ENCODE assay signal across 16 cellular contexts in the genomic region with DNA sequence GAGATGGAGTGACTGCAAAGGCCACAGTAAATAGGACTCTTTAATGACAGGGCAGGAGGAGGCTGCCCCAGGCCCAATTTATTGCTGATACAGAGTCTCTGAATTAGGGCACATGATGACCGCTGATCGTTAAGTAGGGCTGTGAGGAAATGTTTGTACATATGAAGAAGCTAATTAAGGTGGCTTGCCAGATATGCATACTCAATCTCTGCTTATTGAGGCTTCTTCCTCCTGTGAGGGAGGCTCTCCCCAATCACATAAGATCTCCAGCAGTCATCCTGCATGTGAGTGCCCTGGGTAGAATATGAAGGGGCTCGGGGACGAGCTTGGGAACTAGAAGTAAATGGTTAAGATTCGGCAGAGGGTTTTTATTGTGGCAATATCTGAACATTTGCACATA. TPM values are rescaled to one million over a fixed set of nuclear protein-coding genes. Genes with fewer than 3 reads are reported as not detected.
A peak's percentile ranks its signal among the peaks of the same experiment; 100 is the strongest.
DNase-seq lines count a peak whose midpoint lies in the region; ATAC-seq and TF ChIP-seq lines count a peak whose summit lies in the region.
"Had no signal": no experiment of that assay in that cellular context is flagged by ENCODE, and none has a peak within 500 bp of the region (broad histone marks: within the 10 kb centered on the region; RNA-seq: fewer than 3 reads in every experiment).

No MANE protein-coding gene starts in this region.

- no peak for ATAC-seq in CD4-positive, CD25-positive, alpha-beta regulatory T cell (ENCODE audit: low read depth in 2 of 2)
- ATAC-seq in natural killer cell (no peak), HG02678 (IDR thresholded peaks at IDR 0.05; ENCODE audit: unreplicated experiment) (no peak), HG03565 (IDR thresholded peaks at IDR 0.05; ENCODE audit: unreplicated experiment) (no peak)
- ATAC-seq: esophagus mucosa, WTC11 had no signal

- peaks cover 66% of the 10 kb centered on the region for H3F3A ChIP-seq in DOHH2 (ENCODE audit: control insufficient read depth, insufficient read depth)

- TF ChIP-seq CTCF in DOHH2 (IDR thresholded peaks at IDR 0.05; ENCODE audit: low read depth, low read length, poor library complexity, severe bottlenecking) (no peak), natural killer cell (IDR thresholded peaks at IDR 0.05) (no peak)

- no peaks in the 10 kb centered on the region for H3K9me2 ChIP-seq in DOHH2 (replicated peaks; ENCODE audit: control insufficient read depth, low read length)

- H3K9me3 ChIP-seq in CD4-positive, CD25-positive, alpha-beta regulatory T cell (ENCODE audit: control insufficient read depth in 2 of 2, low read length in 2 of 2): peaks cover 0 to 5% of the 10 kb centered on the region in 2 experiments
- H3K9me3 ChIP-seq in DOHH2 (ENCODE audit: control insufficient read depth, insufficient read depth, low read length): no peaks in the 10 kb centered on the region
- H3K9me3 ChIP-seq: ovary had no signal

- H4K20me1 ChIP-seq in DOHH2 (ENCODE audit: control insufficient read depth, insufficient read depth, low read depth, low read length): no peaks in the 10 kb centered on the region

- no peaks in the 10 kb centered on the region for H3K27me3 Mint-ChIP-seq in CD4-positive, CD25-positive, alpha-beta regulatory T cell
- no peaks in the 10 kb centered on the region for H3K27me3 Mint-ChIP-seq in activated T-helper 1 cell treated with anti-CD3 and anti-CD28 coated beads, Interleukin-12 subunit alpha, Interleukin-12 subunit beta, Interleukin-2, Interleukin-4 antibody, amounts not matched to agents 30 ng/mL and 10 ng/mL and 1 ng/mL, durations not matched to agents 14 hours and 24 hours and 36 hours (ENCODE audit: insufficient read depth)
- H3K27me3 Mint-ChIP-seq in natural killer cell (ENCODE audit: low read depth in 2 of 2): no peaks in the 10 kb centered on the region

- peaks cover 32 to 92% (median 59%) of the 10 kb centered on the region in 4 donors for H3K4me1 Mint-ChIP-seq in CD4-positive, CD25-positive, alpha-beta regulatory T cell
- H3K4me1 Mint-ChIP-seq in activated T-helper 1 cell treated with anti-CD3 and anti-CD28 coated beads, Interleukin-12 subunit alpha, Interleukin-12 subunit beta, Interleukin-2, Interleukin-4 antibody, amounts not matched to agents 30 ng/mL and 10 ng/mL and 1 ng/mL, durations not matched to agents 14 hours and 24 hours and 36 hours (ENCODE audit: low read depth): peaks cover 97% of the 10 kb centered on the region
- H3K4me1 Mint-ChIP-seq in natural killer cell: peaks cover 54 to 57% of the 10 kb centered on the region in 2 donors
- H3K4me1 Mint-ChIP-seq: WTC11 had no signal

- peak overlapping the region; percentile 80 for H3K4me2 ChIP-seq in DOHH2 (ENCODE audit: low read length)
- H3K4me2 ChIP-seq: KMS-11 had no signal

- peaks cover 0 to 7% (median 0%) of the 10 kb centered on the region in 7 donors for H3K9me3 Mint-ChIP-seq in CD4-positive, CD25-positive, alpha-beta regulatory T cell
- H3K9me3 Mint-ChIP-seq in activated T-helper 1 cell treated with anti-CD3 and anti-CD28 coated beads, Interleukin-12 subunit alpha, Interleukin-12 subunit beta, Interleukin-2, Interleukin-4 antibody, amounts not matched to agents 30 ng/mL and 10 ng/mL and 1 ng/mL, durations not matched to agents 14 hours and 24 hours and 36 hours: peaks cover 8% of the 10 kb centered on the region
- H3K9me3 Mint-ChIP-seq in natural killer cell: no peaks in the 10 kb centered on the region

- peaks cover 3% of the 10 kb centered on the region for H3K79me2 ChIP-seq in DOHH2 (ENCODE audit: control insufficient read depth, low read length)

- H3K4me1 ChIP-seq in CD4-positive, CD25-positive, alpha-beta regulatory T cell (ENCODE audit: control insufficient read depth, insufficient read depth, low read length, poor library complexity, severe bottlenecking): peaks cover 75% of the 10 kb centered on the region
- H3K4me1 ChIP-seq in DOHH2 (ENCODE audit: control insufficient read depth, low read length): peaks cover 96% of the 10 kb centered on the region

- H3K4me3 ChIP-seq in CD4-positive, CD25-positive, alpha-beta regulatory T cell (ENCODE audit: low read depth, low read length): peak overlapping the region; percentile 52
- peak overlapping the region; percentile 63 for H3K4me3 ChIP-seq in DOHH2 (ENCODE audit: low read length)
- H3K4me3 ChIP-seq: ovary, skin epidermis had no signal

- intact Hi-C loops in activated T-helper 1 cell treated with anti-CD3 and anti-CD28 coated beads, Interleukin-12 subunit alpha, Interleukin-12 subunit beta, Interleukin-2, Interleukin-4 antibody, amounts not matched to agents 30 ng/mL and 10 ng/mL and 1 ng/mL, durations not matched to agents 14 hours and 24 hours and 36 hours (cut with micrococcal nuclease): loop anchor here (1.0 to 10.0 kb wide), 3 partner anchors 17 to 1060 kb away; partner anchors contain the start of gene SREK1
- intact Hi-C loops in natural killer cell (cut with micrococcal nuclease): loop anchor here (5.0 kb wide), 1 partner anchor 898 kb away; no protein-coding TSS in a partner anchor

- no peak for DNase-seq in CD4-positive, CD25-positive, alpha-beta regulatory T cell
- DNase-seq in activated T-helper 1 cell treated with anti-CD3 and anti-CD28 coated beads, Interleukin-12 subunit alpha, Interleukin-12 subunit beta, Interleukin-2, Interleukin-4 antibody, amounts not matched to agents 30 ng/mL and 10 ng/mL and 1 ng/mL, durations not matched to agents 14 hours and 24 hours and 36 hours (ENCODE audit: low spot score): no peak
- DNase-seq in natural killer cell (no peak), NCI-H1048 (lab: John Stamatoyannopoulos, UW) (no peak)
- DNase-seq: activated T-cell treated with anti-CD3 and anti-CD28 coated beads, Interleukin-2, amount 50 U/mL, for 48 hours; midbrain; ovary had no signal

- H3K27ac Mint-ChIP-seq in CD4-positive, CD25-positive, alpha-beta regulatory T cell: peak overlapping the region; percentile 88 to 99 (median 89)
- peak overlapping the region; percentile 98 for H3K27ac Mint-ChIP-seq in activated T-helper 1 cell treated with anti-CD3 and anti-CD28 coated beads, Interleukin-12 subunit alpha, Interleukin-12 subunit beta, Interleukin-2, Interleukin-4 antibody, amounts not matched to agents 30 ng/mL and 10 ng/mL and 1 ng/mL, durations not matched to agents 14 hours and 24 hours and 36 hours
- H3K27ac Mint-ChIP-seq in natural killer cell: peak overlapping the region; percentile 84 to 88
- H3K27ac Mint-ChIP-seq: WTC11 had no signal

- H3K36me3 ChIP-seq in CD4-positive, CD25-positive, alpha-beta regulatory T cell (ENCODE audit: control insufficient read depth, insufficient read depth, low read length): no peaks in the 10 kb centered on the region
- H3K36me3 ChIP-seq in DOHH2 (ENCODE audit: control insufficient read depth, low read length): no peaks in the 10 kb centered on the region
- H3K36me3 ChIP-seq: ovary had no signal

- no peaks in the 10 kb centered on the region for H3K36me3 Mint-ChIP-seq in CD4-positive, CD25-positive, alpha-beta regulatory T cell
- peaks cover 14% of the 10 kb centered on the region for H3K36me3 Mint-ChIP-seq in activated T-helper 1 cell treated with anti-CD3 and anti-CD28 coated beads, Interleukin-12 subunit alpha, Interleukin-12 subunit beta, Interleukin-2, Interleukin-4 antibody, amounts not matched to agents 30 ng/mL and 10 ng/mL and 1 ng/mL, durations not matched to agents 14 hours and 24 hours and 36 hours (ENCODE audit: low read depth)
- no peaks in the 10 kb centered on the region for H3K36me3 Mint-ChIP-seq in natural killer cell

- peak overlapping the region; percentile 22 to 72 (median 54) for H3K4me3 Mint-ChIP-seq in CD4-positive, CD25-positive, alpha-beta regulatory T cell
- H3K4me3 Mint-ChIP-seq in activated T-helper 1 cell treated with anti-CD3 and anti-CD28 coated beads, Interleukin-12 subunit alpha, Interleukin-12 subunit beta, Interleukin-2, Interleukin-4 antibody, amounts not matched to agents 30 ng/mL and 10 ng/mL and 1 ng/mL, durations not matched to agents 14 hours and 24 hours and 36 hours: peak overlapping the region; percentile 46
- peak overlapping the region; percentile 45 for H3K4me3 Mint-ChIP-seq in natural killer cell
- H3K4me3 Mint-ChIP-seq: WTC11 had no signal

- H3K27me3 ChIP-seq in CD4-positive, CD25-positive, alpha-beta regulatory T cell (ENCODE audit: control insufficient read depth, insufficient read depth, low read length): no peaks in the 10 kb centered on the region
- H3K27me3 ChIP-seq in DOHH2 (ENCODE audit: control insufficient read depth, low read length): no peaks in the 10 kb centered on the region
- H3K27me3 ChIP-seq: ovary had no signal

- peak overlapping the region; percentile 77 for H3K27ac ChIP-seq in CD4-positive, CD25-positive, alpha-beta regulatory T cell (ENCODE audit: insufficient read depth, low read length, poor library complexity, severe bottlenecking)
- peak overlapping the region; percentile 98 for H3K27ac ChIP-seq in DOHH2 (ENCODE audit: low read depth, low read length)
- H3K27ac ChIP-seq: HL-60, KMS-11, ovary had no signal

RNA-seq across cellular contexts. Expression of gene CD180, which starts 8.2 kb away (rescaled TPM):
- not detected for total RNA-seq in CD4-positive, CD25-positive, alpha-beta regulatory T cell
- polyA plus RNA-seq in CD4-positive, CD25-positive, alpha-beta regulatory T cell: under 1 TPM in 3 of 4 donors, not detected in 1; 0.06 to 0.37 (median 0.11) TPM
- 0.54 and 1.4 TPM in 2 replicates for total RNA-seq in activated T-helper 1 cell treated with anti-CD3 and anti-CD28 coated beads, Interleukin-12 subunit alpha, Interleukin-12 subunit beta, Interleukin-2, Interleukin-4 antibody, amounts not matched to agents 30 ng/mL and 10 ng/mL and 1 ng/mL, durations not matched to agents 14 hours and 24 hours and 36 hours
- total RNA-seq in natural killer cell: 1 to 10 TPM in 2 of 3 donors, under 1 TPM in 1; 0.34 to 1.2 (median 1.1) TPM
- total RNA-seq: WTC11 had no signal
- polyA plus RNA-seq: keratinocyte had no signal
